ENCODE assay signal across 12 cellular contexts in the genomic region with DNA sequence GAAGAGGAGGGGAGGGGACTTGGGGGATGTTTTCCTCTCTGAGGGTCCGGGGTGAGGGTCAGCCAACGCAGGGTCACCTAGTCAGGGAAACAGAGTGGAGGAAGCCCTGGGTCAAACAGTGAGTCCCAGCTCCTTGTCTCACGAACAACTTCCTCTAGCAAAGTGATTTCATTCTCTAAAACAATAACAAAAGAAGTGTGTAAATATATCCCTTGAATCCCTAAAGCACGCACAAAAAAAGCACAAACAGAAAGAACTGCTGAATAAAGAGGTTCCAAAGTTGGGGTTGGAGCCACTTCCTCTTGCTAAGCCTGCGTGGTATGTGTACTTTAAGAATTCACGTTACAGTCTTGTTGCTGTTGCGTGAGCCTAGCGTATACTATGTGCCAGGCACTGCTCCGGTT. TPM values are rescaled to one million over a fixed set of nuclear protein-coding genes. Genes with fewer than 3 reads are reported as not detected.
A peak's percentile ranks its signal among the peaks of the same experiment; 100 is the strongest.
DNase-seq lines count a peak whose midpoint lies in the region; ATAC-seq, FAIRE-seq and TF ChIP-seq lines count a peak whose summit lies in the region.
"Had no signal": no experiment of that assay in that cellular context is flagged by ENCODE, and none has a peak within 500 bp of the region (broad histone marks: within the 10 kb centered on the region; RNA-seq: fewer than 3 reads in every experiment).

No MANE protein-coding gene starts in this region.

- H3K27ac ChIP-seq in pancreas, result peak overlapping the region in 2 of 4 donors; percentile 53 to 59
- H3K27ac ChIP-seq: BLaER1 had no signal

- no peak overlapping the region for H3K4me3 ChIP-seq in pancreas
- H3K4me3 ChIP-seq: BLaER1 had no signal

- no peak for FAIRE-seq in pancreas (lab: Jason Lieb, UNC)
- FAIRE-seq in RCC 7860 (lab: Jason Lieb, UNC), result no peak

- no peaks in the 10 kb centered on the region for H3K9me3 Mint-ChIP-seq in T-helper 2 cell treated with Interferon-gamma antibody and Interleukin-4, amounts not matched to agents 5 μg/mL and 100 μg/mL, for 36 hours
- H3K9me3 Mint-ChIP-seq: activated naive CD4-positive, alpha-beta T cell treated with anti-CD3 and anti-CD28 coated beads, Interleukin-2, amount 50 U/mL, for 72 hours had no signal

- H3K4me3 Mint-ChIP-seq in T-helper 2 cell treated with Interferon-gamma antibody and Interleukin-4, amounts not matched to agents 5 μg/mL and 100 μg/mL, for 36 hours, result no peak overlapping the region

- TF ChIP-seq CTCF in pancreas (IDR thresholded peaks at IDR 0.05), result no peak

- intact Hi-C loops in pancreas (cut with DNase I), result no loop called here

- H3K27me3 Mint-ChIP-seq in T-helper 2 cell treated with Interferon-gamma antibody and Interleukin-4, amounts not matched to agents 5 μg/mL and 100 μg/mL, for 36 hours (ENCODE audit: low read depth), result peaks cover 2% of the 10 kb centered on the region

- H3K4me1 ChIP-seq in pancreas, result no peaks in the 10 kb centered on the region
- H3K4me1 ChIP-seq: BLaER1 had no signal

- ATAC-seq in pancreas (peak in 3 of 4 donors; percentile 31 to 80 (median 77)), HG03565 (IDR thresholded peaks at IDR 0.05; ENCODE audit: unreplicated experiment) (no peak)
- ATAC-seq: activated naive CD4-positive, alpha-beta T cell treated with anti-CD3 and anti-CD28 coated beads, Interleukin-2, amount 50 U/mL, for 72 hours had no signal

- H3K27ac Mint-ChIP-seq in T-helper 2 cell treated with Interferon-gamma antibody and Interleukin-4, amounts not matched to agents 5 μg/mL and 100 μg/mL, for 36 hours, result peak overlapping the region; percentile 31
- H3K27ac Mint-ChIP-seq: activated naive CD4-positive, alpha-beta T cell treated with anti-CD3 and anti-CD28 coated beads, Interleukin-2, amount 50 U/mL, for 72 hours had no signal

- H3K9me3 ChIP-seq in pancreas, result no peaks in the 10 kb centered on the region
- H3K9me3 ChIP-seq: BLaER1 had no signal

- H3K36me3 Mint-ChIP-seq in T-helper 2 cell treated with Interferon-gamma antibody and Interleukin-4, amounts not matched to agents 5 μg/mL and 100 μg/mL, for 36 hours (ENCODE audit: low read depth), result no peaks in the 10 kb centered on the region
- H3K36me3 Mint-ChIP-seq: activated naive CD4-positive, alpha-beta T cell treated with anti-CD3 and anti-CD28 coated beads, Interleukin-2, amount 50 U/mL, for 72 hours had no signal

- H3K27me3 ChIP-seq in pancreas, result no peaks in the 10 kb centered on the region
- H3K27me3 ChIP-seq: BLaER1 had no signal

- DNase-seq in CD1c-positive myeloid dendritic cell (ENCODE audit: extremely low spot score) (peak; percentile 86), globus pallidus (ENCODE audit: low spot score) (peak; percentile 64), pancreas (no peak), SKM-1 treated with dmso at 0.1 percent for 144 hours (lab: John Stamatoyannopoulos, UW; ENCODE audit: unreplicated experiment) (no peak), RCC 7860 (ENCODE audit: low spot score) (no peak), ureter (ENCODE audit: low spot score) (no peak)
- DNase-seq in T-helper 2 cell treated with Interferon-gamma antibody and Interleukin-4, amounts not matched to agents 5 μg/mL and 100 μg/mL, for 36 hours (ENCODE audit: low spot score), result no peak
- DNase-seq: activated CD4-positive, CD25-positive, alpha-beta regulatory T cell; mammary epithelial cell had no signal

- no peaks in the 10 kb centered on the region for H3K36me3 ChIP-seq in pancreas
- H3K36me3 ChIP-seq: BLaER1 had no signal

- WGBS in pancreas, 2 donors, result 43 to 51% methylated on average over 9 of the region's 9 CpGs

- peaks cover 5% of the 10 kb centered on the region for H3K4me1 Mint-ChIP-seq in T-helper 2 cell treated with Interferon-gamma antibody and Interleukin-4, amounts not matched to agents 5 μg/mL and 100 μg/mL, for 36 hours (ENCODE audit: low read depth)

RNA-seq across cellular contexts. Expression of gene C5AR2, which starts 1.5 kb away (rescaled TPM):
- total RNA-seq in pancreas, result 1 to 10 TPM in 1 of 6 donors, under 1 TPM in 4, not detected in 1; 0.09 to 1.2 (median 0.69) TPM
- under 1 TPM; 0.12 to 0.23 TPM for polyA plus RNA-seq in pancreas
- 2.1 TPM for total RNA-seq in ureter
- total RNA-seq: activated naive CD4-positive, alpha-beta T cell treated with anti-CD3 and anti-CD28 coated beads, Interleukin-2, amount 50 U/mL, for 72 hours had no signal

RNA-seq across cellular contexts. Expression of gene DHX34, which starts 18.6 kb away (rescaled TPM):
- total RNA-seq in pancreas, result 1 to 10 TPM; 3.5 to 9.9 (median 5.8) TPM
- polyA plus RNA-seq in pancreas, result 10 to 100 TPM; 16.7 to 23.5 TPM
- total RNA-seq in ureter, result 20.6 TPM

RNA-seq across cellular contexts. Expression of gene C5AR1, which starts 20.8 kb away (rescaled TPM):
- total RNA-seq in pancreas (10 to 100 TPM in 2 of 6 donors, 1 to 10 TPM in 4; 1.2 to 10.4 (median 4.5) TPM), ureter (5.1 TPM)
- 1 to 10 TPM; 2.3 to 4.1 TPM for polyA plus RNA-seq in pancreas

RNA-seq across cellular contexts. Expression of gene INAFM1, which starts 55.8 kb away (rescaled TPM):
- 10 to 100 TPM; 10.6 to 37.7 (median 13.5) TPM for total RNA-seq in pancreas
- 10 to 100 TPM; 25.6 to 29.7 TPM for polyA plus RNA-seq in pancreas
- 22.2 TPM for total RNA-seq in ureter

Comparison
In these comparisons a context has a peak if more than half of its experiments do, and no peak if none do; other contexts are left out.
1. DNase-seq: peak in CD1c-positive myeloid dendritic cell (single experiment) and globus pallidus (single experiment); none in T-helper 2 cell treated with Interferon-gamma antibody and Interleukin-4, amounts not matched to agents 5 μg/mL and 100 μg/mL, for 36 hours (single experiment), pancreas (0 of 6), SKM-1 treated with dmso at 0.1 percent for 144 hours (single experiment), RCC 7860 (single experiment) and ureter (single experiment).